In the genomic region with DNA sequence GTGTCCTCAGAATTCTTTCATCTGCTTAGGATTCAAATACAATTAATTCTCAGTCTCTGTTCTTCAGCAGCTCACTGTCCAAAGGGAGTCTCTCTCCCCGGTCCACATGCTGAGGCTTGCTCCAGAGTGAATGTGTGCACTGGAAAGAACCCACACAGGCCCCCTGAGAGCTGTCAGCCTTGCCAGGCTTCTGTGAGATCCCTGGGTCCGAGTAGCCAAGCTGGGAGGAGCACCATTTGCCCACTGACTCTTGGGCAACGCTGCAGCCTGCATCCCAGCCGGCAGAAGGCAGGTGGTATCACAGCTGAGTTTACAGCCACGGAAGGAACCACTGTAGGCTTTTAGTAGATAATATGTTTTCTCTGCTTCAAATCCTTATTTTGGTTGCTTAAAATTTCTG, we compare ENCODE assay signal across 27 cellular contexts.
"Had no signal": no experiment of that assay in that cellular context is flagged by ENCODE, and none has a peak within 500 bp of the region (broad histone marks: within the 10 kb centered on the region; RNA-seq: fewer than 3 reads in every experiment).

No MANE protein-coding gene starts in this region.

- H3K4me1 ChIP-seq: body of pancreas, esophagus muscularis mucosa, foreskin keratinocyte, gastrocnemius medialis had no signal

- FAIRE-seq: colon had no signal

- H3K27ac Mint-ChIP-seq: activated CD4-positive, alpha-beta memory T cell treated with anti-CD3 and anti-CD28 coated beads for 36 hours; activated CD4-positive, alpha-beta T cell treated with anti-CD3 and anti-CD28 coated beads for 36 hours; activated CD4-positive, alpha-beta T cell treated with anti-CD3 and anti-CD28 coated beads, Interleukin-2, amount 10 ng/mL, durations not matched to agents 24 days and 14 days; activated CD8-positive, alpha-beta T cell treated with anti-CD3 and anti-CD28 coated beads, Interleukin-2, amount 10 ng/mL, durations not matched to agents 7 days and 5 days; activated naive CD8-positive, alpha-beta T cell; activated T-helper 17 cell treated with anti-CD3 and anti-CD28 coated beads, Interleukin-2, amount 50 U/mL, for 72 hours; effector memory CD8-positive, alpha-beta T cell had no signal

- ATAC-seq: activated CD4-positive, alpha-beta T cell treated with anti-CD3 and anti-CD28 coated beads for 36 hours; activated CD8-positive, alpha-beta T cell treated with anti-CD3 and anti-CD28 coated beads, Interleukin-2, amount 10 ng/mL, durations not matched to agents 7 days and 5 days; activated T-cell treated with anti-CD3 and anti-CD28 coated beads, Interleukin-2, amount 50 U/mL, for 4 hours; activated T-helper 17 cell treated with anti-CD3 and anti-CD28 coated beads, Interleukin-2, amount 50 U/mL, for 72 hours; body of pancreas; effector memory CD8-positive, alpha-beta T cell; foreskin keratinocyte; gastrocnemius medialis; heart right ventricle had no signal

- H3K36me3 ChIP-seq: esophagus muscularis mucosa, gastrocnemius medialis, heart right ventricle had no signal

- H3K27ac ChIP-seq: body of pancreas, esophagus muscularis mucosa, foreskin keratinocyte, gastrocnemius medialis, heart right ventricle had no signal

- H3K4me3 ChIP-seq: body of pancreas, esophagus muscularis mucosa, gastrocnemius medialis, heart right ventricle had no signal

- H3K9me3 ChIP-seq: body of pancreas, esophagus muscularis mucosa, gastrocnemius medialis, heart right ventricle had no signal

- H3K4me1 Mint-ChIP-seq: activated CD4-positive, alpha-beta T cell treated with anti-CD3 and anti-CD28 coated beads for 36 hours; activated T-helper 17 cell treated with anti-CD3 and anti-CD28 coated beads, Interleukin-2, amount 50 U/mL, for 72 hours had no signal

- DNase-seq: activated CD4-positive, alpha-beta memory T cell treated with anti-CD3 and anti-CD28 coated beads for 36 hours; activated CD4-positive, alpha-beta T cell treated with anti-CD3 and anti-CD28 coated beads for 36 hours; activated CD4-positive, alpha-beta T cell treated with anti-CD3 and anti-CD28 coated beads, Interleukin-2, amount 10 ng/mL, durations not matched to agents 24 days and 14 days; activated CD4-positive, CD25-positive, alpha-beta regulatory T cell; activated CD4-positive, CD25-positive, alpha-beta regulatory T cell treated with anti-CD3 and anti-CD28 coated beads, Interleukin-2, amount 50 U/mL, for 72 hours; activated CD8-positive, alpha-beta T cell treated with anti-CD3 and anti-CD28 coated beads, Interleukin-2, amount 10 ng/mL, durations not matched to agents 7 days and 5 days; activated effector memory CD4-positive, alpha-beta T cell treated with Interleukin-2 at 50 U/mL for 16 hours; activated gamma-delta T cell treated with Interleukin-2 at 50 U/mL for 16 hours; activated naive CD4-positive, alpha-beta T cell treated with anti-CD3 and anti-CD28 coated beads, Interleukin-2, amount 50 U/mL, for 16 hours; activated naive CD4-positive, alpha-beta T cell treated with Interleukin-2 at 50 U/mL for 16 hours; activated T-cell treated with anti-CD3 and anti-CD28 coated beads, Interleukin-2, amount 50 U/mL, for 4 hours; amniotic stem cell; body of pancreas; caudate nucleus; cortex of kidney; dermis blood vessel endothelial cell; effector CD4-positive, alpha-beta T cell; effector memory CD8-positive, alpha-beta T cell; erythroblast; foreskin keratinocyte; gastrocnemius medialis; heart right ventricle; T-helper 2 cell had no signal

- H3K36me3 Mint-ChIP-seq: activated CD4-positive, alpha-beta memory T cell treated with anti-CD3 and anti-CD28 coated beads for 36 hours; activated naive CD8-positive, alpha-beta T cell had no signal

- H3K9me3 Mint-ChIP-seq: activated CD4-positive, alpha-beta memory T cell treated with anti-CD3 and anti-CD28 coated beads for 36 hours; activated CD4-positive, alpha-beta T cell treated with anti-CD3 and anti-CD28 coated beads, Interleukin-2, amount 10 ng/mL, durations not matched to agents 24 days and 14 days; activated T-cell treated with anti-CD3 and anti-CD28 coated beads, Interleukin-2, amount 50 U/mL, for 4 hours; activated T-helper 17 cell treated with anti-CD3 and anti-CD28 coated beads, Interleukin-2, amount 50 U/mL, for 72 hours; effector memory CD8-positive, alpha-beta T cell had no signal

- H3K27me3 ChIP-seq: body of pancreas, esophagus muscularis mucosa, gastrocnemius medialis had no signal

- H3K4me3 Mint-ChIP-seq: activated CD4-positive, alpha-beta memory T cell treated with anti-CD3 and anti-CD28 coated beads for 36 hours; activated CD4-positive, alpha-beta T cell treated with anti-CD3 and anti-CD28 coated beads for 36 hours; activated CD4-positive, alpha-beta T cell treated with anti-CD3 and anti-CD28 coated beads, Interleukin-2, amount 10 ng/mL, durations not matched to agents 24 days and 14 days; activated CD8-positive, alpha-beta T cell treated with anti-CD3 and anti-CD28 coated beads, Interleukin-2, amount 10 ng/mL, durations not matched to agents 7 days and 5 days; activated naive CD8-positive, alpha-beta T cell; activated T-cell treated with anti-CD3 and anti-CD28 coated beads, Interleukin-2, amount 50 U/mL, for 4 hours; activated T-helper 17 cell treated with anti-CD3 and anti-CD28 coated beads, Interleukin-2, amount 50 U/mL, for 72 hours; effector memory CD8-positive, alpha-beta T cell had no signal
